In genomic region chr1:116751149-116751548, GRCh38 we compare ENCODE assay signal across 20 cellular contexts.
A peak's percentile ranks its signal among the peaks of the same experiment; 100 is the strongest.
DNase-seq lines count a peak whose midpoint lies in the region; ATAC-seq and TF ChIP-seq lines count a peak whose summit lies in the region.
"Had no signal": no experiment of that assay in that cellular context is flagged by ENCODE, and none has a peak within 500 bp of the region (broad histone marks: within the 10 kb centered on the region; RNA-seq: fewer than 3 reads in every experiment).

No MANE protein-coding gene starts in this region.

- intact Hi-C loops in head of caudate nucleus (cut with DNase I): no loop called here

- H3K27me3 Mint-ChIP-seq in stimulated activated naive CD8-positive, alpha-beta T cell treated with anti-CD3 and anti-CD28 coated beads, Interleukin-15, Interleukin-2, amounts not matched to agents 100 ng/mL and 50 ng/mL, for 24 hours: no peaks in the 10 kb centered on the region
- no peaks in the 10 kb centered on the region for H3K27me3 Mint-ChIP-seq in activated naive CD8-positive, alpha-beta T cell
- H3K27me3 Mint-ChIP-seq: IgD-negative memory B cell had no signal

- DNase-seq in stimulated activated naive CD8-positive, alpha-beta T cell treated with anti-CD3 and anti-CD28 coated beads, Interleukin-15, Interleukin-2, amounts not matched to agents 100 U/mL and 50 U/mL, for 24 hours: no peak
- DNase-seq in NB4 (ENCODE audit: low read depth) (peak; percentile 58), head of caudate nucleus (no peak), hepatic stellate cell (ENCODE audit: low spot score) (no peak), SW 1271 (lab: John Stamatoyannopoulos, UW) (no peak)
- DNase-seq: effector CD4-positive, alpha-beta T cell; heart right ventricle; naive B cell; NCI-H1105 treated with DMSO at 0.1 percent for 48 hours; NCI-H69; posterior cingulate gyrus; SK-N-SH; stimulated activated CD4-positive, alpha-beta T cell treated with anti-CD3 and anti-CD28 coated beads, Interleukin-4, amount 100 ng/mL, for 4 hours; stimulated activated CD8-positive, alpha-beta memory T cell treated with anti-CD3 and anti-CD28 coated beads, Interleukin-4, amount 100 ng/mL, for 48 hours; tibial artery had no signal

- H3K9me3 Mint-ChIP-seq in stimulated activated naive CD8-positive, alpha-beta T cell treated with anti-CD3 and anti-CD28 coated beads, Interleukin-15, Interleukin-2, amounts not matched to agents 100 ng/mL and 50 ng/mL, for 24 hours: peaks cover 31% of the 10 kb centered on the region
- H3K9me3 Mint-ChIP-seq in activated naive CD8-positive, alpha-beta T cell (ENCODE audit: low read depth): peaks cover 20% of the 10 kb centered on the region

- ATAC-seq in stimulated activated naive CD8-positive, alpha-beta T cell treated with anti-CD3 and anti-CD28 coated beads, Interleukin-15, Interleukin-2, amounts not matched to agents 100 U/mL and 50 U/mL, for 24 hours: no peak
- ATAC-seq in GM21515 (IDR thresholded peaks at IDR 0.05; ENCODE audit: unreplicated experiment): no peak
- ATAC-seq: heart right ventricle had no signal

- TF ChIP-seq POLR2A in NB4 (IDR thresholded peaks at IDR 0.05; ENCODE audit: extremely low read depth, insufficient read length): no peak

- peaks cover 38% of the 10 kb centered on the region for H3K4me1 Mint-ChIP-seq in stimulated activated naive CD8-positive, alpha-beta T cell treated with anti-CD3 and anti-CD28 coated beads, Interleukin-15, Interleukin-2, amounts not matched to agents 100 ng/mL and 50 ng/mL, for 24 hours (ENCODE audit: low read depth)
- H3K4me1 Mint-ChIP-seq in activated naive CD8-positive, alpha-beta T cell (ENCODE audit: low read depth): peaks cover 32% of the 10 kb centered on the region
- H3K4me1 Mint-ChIP-seq: naive B cell had no signal

- H3K36me3 Mint-ChIP-seq in stimulated activated naive CD8-positive, alpha-beta T cell treated with anti-CD3 and anti-CD28 coated beads, Interleukin-15, Interleukin-2, amounts not matched to agents 100 ng/mL and 50 ng/mL, for 24 hours (ENCODE audit: low read depth): peaks cover 51% of the 10 kb centered on the region
- H3K36me3 Mint-ChIP-seq in activated naive CD8-positive, alpha-beta T cell: peaks cover 34% of the 10 kb centered on the region

- H3K27ac Mint-ChIP-seq in stimulated activated naive CD8-positive, alpha-beta T cell treated with anti-CD3 and anti-CD28 coated beads, Interleukin-15, Interleukin-2, amounts not matched to agents 100 ng/mL and 50 ng/mL, for 24 hours: peak overlapping the region; percentile 88
- peak overlapping the region; percentile 96 for H3K27ac Mint-ChIP-seq in activated naive CD8-positive, alpha-beta T cell
- H3K27ac Mint-ChIP-seq: IgD-negative memory B cell had no signal

- no peak for TF ChIP-seq CTCF in NB4 (IDR thresholded peaks at IDR 0.05; ENCODE audit: low read depth, low read length)

- peak overlapping the region; percentile 70 for H3K4me3 Mint-ChIP-seq in stimulated activated naive CD8-positive, alpha-beta T cell treated with anti-CD3 and anti-CD28 coated beads, Interleukin-15, Interleukin-2, amounts not matched to agents 100 ng/mL and 50 ng/mL, for 24 hours
- peak overlapping the region; percentile 71 for H3K4me3 Mint-ChIP-seq in activated naive CD8-positive, alpha-beta T cell

- no peak overlapping the region for H3K4me3 ChIP-seq in NB4 (ENCODE audit: low read depth, low read length)
- H3K4me3 ChIP-seq: cardiac muscle cell, heart right ventricle, tibial artery had no signal
